In the genomic region with DNA sequence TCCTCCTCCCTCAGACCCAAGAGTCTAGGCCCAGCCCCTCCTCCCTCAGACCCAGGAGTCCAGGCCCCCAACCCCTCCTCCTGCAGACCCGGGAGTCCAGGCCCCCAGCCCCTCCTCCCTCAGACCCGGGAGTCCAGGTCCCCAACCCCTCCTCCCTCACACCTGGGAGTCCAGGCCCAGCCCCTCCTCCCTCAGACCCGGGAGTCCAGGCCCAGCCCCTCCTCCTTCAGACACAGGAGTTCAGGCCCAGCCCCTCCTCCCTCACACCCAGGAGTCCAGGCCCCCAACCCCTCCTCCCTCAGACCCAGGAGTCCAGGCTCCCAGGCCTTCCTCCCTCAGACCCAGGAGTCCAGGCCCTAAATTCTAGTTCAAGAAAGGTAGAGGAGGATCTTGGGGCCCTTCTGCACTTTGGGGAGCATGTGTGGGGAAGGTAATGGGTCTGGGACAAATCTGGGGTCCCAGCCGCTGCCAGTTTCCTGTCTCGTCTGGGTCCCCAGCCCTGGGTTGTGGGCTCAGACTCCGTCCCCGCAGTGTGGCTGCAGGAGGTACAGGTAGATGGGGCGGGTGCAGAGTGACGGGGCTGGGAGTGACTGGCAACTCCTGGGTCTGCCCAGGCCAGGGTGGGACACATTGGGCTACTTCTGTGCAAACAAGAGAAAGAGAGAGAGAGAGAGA, we compare ENCODE assay signal across 2 cellular contexts.
TF ChIP-seq lines count a peak whose summit lies in the region.

No MANE protein-coding gene starts in this region.

TF ChIP-seq in HepG2, 621 proteins besides CTCF, POLR2A, EP300 and RAD21:
- peak; percentile 97 for TF ChIP-seq ZSCAN22 (CRISPR knock-in tag; IDR thresholded peaks at IDR 0.05)
- TF ChIP-seq ZSCAN12 (CRISPR knock-in tag; IDR thresholded peaks at IDR 0.05) = no peak
- no peak for TF ChIP-seq THYN1 (CRISPR knock-in tag; IDR thresholded peaks at IDR 0.05; ENCODE audit: borderline replicate concordance, low read depth)
- 0 out of 2 replicates have a peak, but pooled peaks have one; percentile 33 for TF ChIP-seq ARNTL (CRISPR knock-in tag; IDR thresholded peaks at IDR 0.05)
- TF ChIP-seq ZNF883 (CRISPR knock-in tag; IDR thresholded peaks at IDR 0.05; ENCODE audit: not compliant biosample characterization) = peak; percentile 18
- TF ChIP-seq ZNF788 (CRISPR knock-in tag; IDR thresholded peaks at IDR 0.05; ENCODE audit: borderline replicate concordance) = peak; percentile 36; the same call in 1 of the 2 replicates
- 0 out of 2 replicates have a peak, but pooled peaks have one; percentile 24 for TF ChIP-seq MTA1 (CRISPR knock-in tag; IDR thresholded peaks at IDR 0.05; ENCODE audit: borderline replicate concordance)

TF ChIP-seq in WTC11, 78 proteins besides CTCF, POLR2A, EP300 and RAD21:
- no peak for TF ChIP-seq ZMAT4 (CRISPR knock-in tag; IDR thresholded peaks at IDR 0.05)
- TF ChIP-seq, protein P1, sequence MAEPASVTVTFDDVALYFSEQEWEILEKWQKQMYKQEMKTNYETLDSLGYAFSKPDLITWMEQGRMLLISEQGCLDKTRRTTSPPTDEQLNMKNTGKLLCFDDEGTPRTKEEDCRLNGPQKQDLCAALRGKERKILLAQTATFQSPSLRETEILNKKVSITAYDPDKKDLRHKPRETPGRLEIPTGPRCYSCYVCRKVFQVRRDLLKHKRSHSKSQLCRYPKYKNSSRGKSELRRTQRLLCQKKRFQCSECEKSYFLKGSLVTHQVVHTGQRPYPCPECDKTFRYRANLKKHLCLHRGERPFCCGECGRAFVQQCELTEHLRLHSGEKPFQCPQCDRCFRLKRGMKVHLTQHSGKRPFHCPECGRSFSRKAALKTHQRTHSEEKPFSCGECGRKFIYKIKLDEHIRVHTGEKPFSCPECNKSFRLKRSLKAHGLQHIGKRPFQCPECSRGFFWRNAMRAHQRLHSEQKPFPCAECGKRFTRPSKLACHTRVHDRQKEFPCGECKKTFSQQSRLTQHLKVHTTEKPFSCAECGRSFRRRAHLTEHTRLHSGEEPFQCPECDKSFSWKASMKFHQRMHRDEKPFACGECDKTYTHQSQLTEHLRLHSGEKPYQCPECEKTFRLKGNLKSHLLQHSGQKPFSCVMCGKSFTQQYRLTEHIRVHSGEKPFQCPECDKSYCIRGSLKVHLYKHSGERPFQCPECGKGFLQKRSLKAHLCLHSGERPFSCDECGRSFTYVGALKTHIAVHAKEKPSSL (CRISPR knock-in tag; conservative IDR thresholded peaks at IDR 0.05) = no peak
- no peak for TF ChIP-seq MXD4 (CRISPR knock-in tag; IDR thresholded peaks at IDR 0.05; ENCODE audit: borderline replicate concordance)
- TF ChIP-seq HMGA2 (CRISPR knock-in tag; IDR thresholded peaks at IDR 0.05) = no peak
- TF ChIP-seq ZNF232 (CRISPR knock-in tag; IDR thresholded peaks at IDR 0.05) = no peak
- TF ChIP-seq ZBTB43 (CRISPR knock-in tag; IDR thresholded peaks at IDR 0.05) = no peak
- no peak for TF ChIP-seq JAZF1 (CRISPR knock-in tag; IDR thresholded peaks at IDR 0.05)
- TF ChIP-seq, protein P2, sequence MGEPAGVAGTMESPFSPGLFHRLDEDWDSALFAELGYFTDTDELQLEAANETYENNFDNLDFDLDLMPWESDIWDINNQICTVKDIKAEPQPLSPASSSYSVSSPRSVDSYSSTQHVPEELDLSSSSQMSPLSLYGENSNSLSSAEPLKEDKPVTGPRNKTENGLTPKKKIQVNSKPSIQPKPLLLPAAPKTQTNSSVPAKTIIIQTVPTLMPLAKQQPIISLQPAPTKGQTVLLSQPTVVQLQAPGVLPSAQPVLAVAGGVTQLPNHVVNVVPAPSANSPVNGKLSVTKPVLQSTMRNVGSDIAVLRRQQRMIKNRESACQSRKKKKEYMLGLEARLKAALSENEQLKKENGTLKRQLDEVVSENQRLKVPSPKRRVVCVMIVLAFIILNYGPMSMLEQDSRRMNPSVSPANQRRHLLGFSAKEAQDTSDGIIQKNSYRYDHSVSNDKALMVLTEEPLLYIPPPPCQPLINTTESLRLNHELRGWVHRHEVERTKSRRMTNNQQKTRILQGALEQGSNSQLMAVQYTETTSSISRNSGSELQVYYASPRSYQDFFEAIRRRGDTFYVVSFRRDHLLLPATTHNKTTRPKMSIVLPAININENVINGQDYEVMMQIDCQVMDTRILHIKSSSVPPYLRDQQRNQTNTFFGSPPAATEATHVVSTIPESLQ (CRISPR knock-in tag; IDR thresholded peaks at IDR 0.05) = no peak
- no peak for TF ChIP-seq ATF1 (CRISPR knock-in tag; IDR thresholded peaks at IDR 0.05)
- no peak for TF ChIP-seq IRF2 (CRISPR knock-in tag; IDR thresholded peaks at IDR 0.05; ENCODE audit: borderline replicate concordance, low read depth)
- TF ChIP-seq, protein P3, sequence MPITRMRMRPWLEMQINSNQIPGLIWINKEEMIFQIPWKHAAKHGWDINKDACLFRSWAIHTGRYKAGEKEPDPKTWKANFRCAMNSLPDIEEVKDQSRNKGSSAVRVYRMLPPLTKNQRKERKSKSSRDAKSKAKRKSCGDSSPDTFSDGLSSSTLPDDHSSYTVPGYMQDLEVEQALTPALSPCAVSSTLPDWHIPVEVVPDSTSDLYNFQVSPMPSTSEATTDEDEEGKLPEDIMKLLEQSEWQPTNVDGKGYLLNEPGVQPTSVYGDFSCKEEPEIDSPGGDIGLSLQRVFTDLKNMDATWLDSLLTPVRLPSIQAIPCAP (CRISPR knock-in tag; IDR thresholded peaks at IDR 0.05) = no peak
- no peak for TF ChIP-seq CBFB (CRISPR knock-in tag; IDR thresholded peaks at IDR 0.05; ENCODE audit: low read depth)
- TF ChIP-seq RELA (CRISPR knock-in tag; IDR thresholded peaks at IDR 0.05; ENCODE audit: borderline replicate concordance) = no peak
- TF ChIP-seq JUN (CRISPR knock-in tag; IDR thresholded peaks at IDR 0.05) = no peak
- no peak for TF ChIP-seq TEAD4 (CRISPR knock-in tag; IDR thresholded peaks at IDR 0.05)
- TF ChIP-seq CREM (CRISPR knock-in tag; IDR thresholded peaks at IDR 0.05) = no peak
- TF ChIP-seq GRHL2 (CRISPR knock-in tag; IDR thresholded peaks at IDR 0.05; ENCODE audit: insufficient replicate concordance, severe bottlenecking) = no peak
- no peak for TF ChIP-seq ZNF423 (CRISPR knock-in tag; IDR thresholded peaks at IDR 0.05)
- no peak for TF ChIP-seq NFE2L1 (CRISPR knock-in tag; IDR thresholded peaks at IDR 0.05)
- TF ChIP-seq HMGXB4 (CRISPR knock-in tag; IDR thresholded peaks at IDR 0.05) = no peak
